Comparison of ENCODE assay signal across 14 cellular contexts in the genomic region with DNA sequence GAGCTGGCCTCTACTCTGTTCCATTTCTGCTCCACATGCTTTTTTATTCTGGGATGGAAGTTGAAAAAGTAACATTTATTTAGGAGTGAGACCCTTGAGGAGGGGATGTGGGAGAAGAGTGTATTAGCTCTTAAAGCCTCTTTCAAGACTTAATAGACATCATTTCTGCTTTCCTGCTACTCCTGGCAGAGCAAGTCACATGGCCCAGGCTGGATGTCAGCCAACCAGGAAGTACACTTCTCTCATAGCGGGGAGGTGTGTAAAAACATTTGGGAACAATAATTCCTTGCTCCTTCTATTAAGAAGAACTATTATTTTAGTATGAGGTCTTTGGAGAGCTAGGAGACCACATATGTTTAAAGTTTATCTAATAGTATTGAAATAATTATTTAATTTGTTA. TPM values are rescaled to one million over a fixed set of nuclear protein-coding genes. Genes with fewer than 3 reads are reported as not detected.
DNase-seq lines count a peak whose midpoint lies in the region; ATAC-seq and TF ChIP-seq lines count a peak whose summit lies in the region.
"Had no signal": no experiment of that assay in that cellular context is flagged by ENCODE, and none has a peak within 500 bp of the region (broad histone marks: within the 10 kb centered on the region; RNA-seq: fewer than 3 reads in every experiment).

No MANE protein-coding gene starts in this region.

- H3K4me1 ChIP-seq in right atrium auricular region (peaks cover 0 to under 1% of the 10 kb centered on the region in 2 donors), right cardiac atrium (ENCODE audit: control insufficient read depth, insufficient read depth, low read length) (no peaks in the 10 kb centered on the region)
- H3K4me1 ChIP-seq: tibial artery had no signal

- no peak for TF ChIP-seq CTCF in right atrium auricular region (IDR thresholded peaks at IDR 0.05)

- WGBS in right cardiac atrium: 25% methylated on average over 1 of the region's 1 CpG

- no peaks in the 10 kb centered on the region for H3K27me3 ChIP-seq in right atrium auricular region
- no peaks in the 10 kb centered on the region for H3K27me3 ChIP-seq in right cardiac atrium (ENCODE audit: control insufficient read depth, insufficient read depth)
- H3K27me3 ChIP-seq: tibial artery had no signal

- no peaks in the 10 kb centered on the region for H3K9me3 ChIP-seq in right atrium auricular region
- H3K9me3 ChIP-seq in right cardiac atrium (ENCODE audit: control insufficient read depth, low read length): no peaks in the 10 kb centered on the region
- H3K9me3 ChIP-seq: tibial artery had no signal

- DNase-seq in Right ventricle myocardium superior (peak; percentile 68), right atrium auricular region (ENCODE audit: low spot score) (no peak), OCI-M1 (lab: John Stamatoyannopoulos, UW) (peak; percentile 76), right cardiac atrium (peak; percentile 63 to 85 (median 79)), ureter (ENCODE audit: low spot score) (peak; percentile 60)
- DNase-seq: activated CD8-positive, alpha-beta memory T cell treated with anti-CD3 and anti-CD28 coated beads for 24 hours; CD4-positive, alpha-beta memory T cell; foreskin melanocyte; naive B cell; stimulated activated CD4-positive, alpha-beta T cell treated with anti-CD3 and anti-CD28 coated beads, Interleukin-1b, Interleukin-23, amount 100 ng/mL, for 48 hours had no signal

- H3K36me3 ChIP-seq in right atrium auricular region: no peaks in the 10 kb centered on the region
- H3K36me3 ChIP-seq: tibial artery had no signal

- H3K27ac ChIP-seq in right atrium auricular region (no peak overlapping the region), right cardiac atrium (ENCODE audit: low read length) (no peak overlapping the region)
- H3K27ac ChIP-seq: tibial artery had no signal

- intact Hi-C loops in Right ventricle myocardium superior (cut with DNase I): no loop called here
- intact Hi-C loops in right cardiac atrium (cut with DNase I): no loop called here

- no peak overlapping the region for H3K4me3 ChIP-seq in right atrium auricular region
- no peak overlapping the region for H3K4me3 ChIP-seq in right cardiac atrium (ENCODE audit: low read length)
- H3K4me3 ChIP-seq: tibial artery had no signal

- ATAC-seq in Right ventricle myocardium superior (ENCODE audit: poor library complexity) (peak; percentile 48), right cardiac atrium (no peak), HG03139 (IDR thresholded peaks at IDR 0.05; ENCODE audit: unreplicated experiment) (no peak), HG03097 (IDR thresholded peaks at IDR 0.05; ENCODE audit: low FRiP score, unreplicated experiment) (no peak), GM18511 (IDR thresholded peaks at IDR 0.05; ENCODE audit: unreplicated experiment) (no peak)

RNA-seq across cellular contexts. Expression of a gene that starts 40.6 kb away (rescaled TPM):
- 4.6 TPM for total RNA-seq in Right ventricle myocardium superior
- 10 to 100 TPM; 22.0 to 23.5 TPM for total RNA-seq in right atrium auricular region
- 10 to 100 TPM; 16.4 to 91.9 (median 48.9) TPM for total RNA-seq in right cardiac atrium
- polyA plus RNA-seq in right cardiac atrium: 10.5 TPM
- total RNA-seq in ureter: not detected
- total RNA-seq: CD4-positive, alpha-beta memory T cell had no signal
- polyA plus RNA-seq: CD4-positive, alpha-beta memory T cell had no signal
